ENCODE assay signal across 31 cellular contexts in the genomic region with DNA sequence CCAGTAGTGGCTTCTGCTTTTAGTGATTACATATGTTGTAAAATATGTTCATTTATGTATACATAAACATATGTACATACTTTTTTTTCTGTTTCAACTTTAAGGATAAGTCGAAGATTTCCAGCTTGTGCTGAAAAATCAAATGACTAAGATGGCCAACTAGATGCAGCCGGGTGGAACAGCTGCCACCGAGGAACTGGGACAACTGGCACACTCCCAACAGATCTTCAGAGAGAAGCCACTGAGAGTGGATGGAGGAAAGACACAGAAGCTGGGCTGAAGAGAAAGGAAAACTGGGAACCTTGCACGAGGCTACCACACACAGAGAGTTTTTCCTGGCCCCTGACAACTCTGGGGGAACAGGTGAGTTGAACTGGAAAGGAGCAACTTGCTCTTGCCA.
"Had no signal": no experiment of that assay in that cellular context is flagged by ENCODE, and none has a peak within 500 bp of the region (broad histone marks: within the 10 kb centered on the region; RNA-seq: fewer than 3 reads in every experiment).

No MANE protein-coding gene starts in this region.

- H3K9ac ChIP-seq: neural progenitor cell, parathyroid adenoma had no signal

- H3K4me1 ChIP-seq: neural progenitor cell, parathyroid adenoma, psoas muscle, right lobe of liver, sigmoid colon, spleen, thyroid gland, tibial nerve, upper lobe of left lung, vagina had no signal

- FAIRE-seq: urothelium cell line had no signal

- H3K36me3 Mint-ChIP-seq: natural killer cell; neural progenitor cell; stimulated activated memory B cell treated with anti-CD40 and anti-IgM and Interleukin-4, amounts not matched to agents 10 μg/mL and 1 μg/mL and 100 μg/mL, for 72 hours had no signal

- H3K79me2 ChIP-seq: parathyroid adenoma had no signal

- H3K27me3 Mint-ChIP-seq: progenitor cell of endocrine pancreas; stimulated activated memory B cell treated with anti-CD40 and anti-IgM and Interleukin-4, amounts not matched to agents 10 μg/mL and 1 μg/mL and 100 μg/mL, for 72 hours; stimulated activated naive CD8-positive, alpha-beta T cell treated with anti-CD3 and anti-CD28 coated beads, Interleukin-15, amount 100 ng/mL, for 72 hours had no signal

- H3K4me3 ChIP-seq: neural progenitor cell, ovary, psoas muscle, right lobe of liver, sigmoid colon, skin epidermis, smooth muscle cell, spleen, thoracic aorta, thyroid gland, tibial nerve, upper lobe of left lung, vagina had no signal

- H3K4me3 Mint-ChIP-seq: natural killer cell; nephron; neural progenitor cell; stimulated activated memory B cell treated with anti-CD40 and anti-IgM and Interleukin-4, amounts not matched to agents 10 μg/mL and 1 μg/mL and 100 μg/mL, for 72 hours; stimulated activated naive CD8-positive, alpha-beta T cell treated with anti-CD3 and anti-CD28 coated beads, Interleukin-15, amount 100 ng/mL, for 72 hours had no signal

- DNase-seq: natural killer cell; occipital lobe; ovary; psoas muscle; right lobe of liver; sigmoid colon; stimulated activated CD4-positive, alpha-beta T cell treated with anti-CD3 and anti-CD28 coated beads, Interleukin-12 subunit alpha, Interleukin-12 subunit beta, amount 100 ng/mL, for 4 hours; stimulated activated CD4-positive, alpha-beta T cell treated with anti-CD3 and anti-CD28 coated beads, Interleukin-1b, Interleukin-23, amount 100 ng/mL, for 48 hours; stimulated activated CD4-positive, alpha-beta T cell treated with anti-CD3 and anti-CD28 coated beads, Interleukin-4, amount 100 ng/mL, for 1 hour; stimulated activated CD4-positive, alpha-beta T cell treated with anti-CD3 and anti-CD28 coated beads, Interleukin-4, amount 100 ng/mL, for 4 hours; stimulated activated CD8-positive, alpha-beta memory T cell treated with anti-CD3 and anti-CD28 coated beads, Interleukin-4, amount 100 ng/mL, for 48 hours; stimulated activated naive CD4-positive, alpha-beta T cell; stimulated activated naive CD8-positive, alpha-beta T cell treated with anti-CD3 and anti-CD28 coated beads, Interleukin-15, amount 100 ng/mL, for 72 hours; stimulated activated naive CD8-positive, alpha-beta T cell treated with anti-CD3 and anti-CD28 coated beads, Interleukin-15, Interleukin-2, amounts not matched to agents 100 U/mL and 50 U/mL, for 24 hours; substantia nigra; trophoblast cell; upper lobe of left lung had no signal

- H3K27ac ChIP-seq: neural progenitor cell, ovary, parathyroid adenoma, psoas muscle, right lobe of liver, sigmoid colon, skin epidermis, spleen, thoracic aorta, thyroid gland, tibial nerve, upper lobe of left lung, vagina had no signal

- H3K27me3 ChIP-seq: neural progenitor cell, ovary, right lobe of liver, sigmoid colon, spleen, thyroid gland, tibial nerve, upper lobe of left lung, vagina had no signal

- H3K9me3 ChIP-seq: ovary, psoas muscle, right lobe of liver, sigmoid colon, spleen, thoracic aorta, thyroid gland, tibial nerve, upper lobe of left lung, vagina had no signal

- ATAC-seq: natural killer cell; psoas muscle; right cardiac atrium; right lobe of liver; stimulated activated memory B cell treated with anti-CD40 and anti-IgM and Interleukin-4, amounts not matched to agents 10 μg/mL and 1 μg/mL and 100 μg/mL, for 72 hours; stimulated activated naive CD8-positive, alpha-beta T cell treated with anti-CD3 and anti-CD28 coated beads, Interleukin-15, amount 100 ng/mL, for 72 hours; stimulated activated naive CD8-positive, alpha-beta T cell treated with anti-CD3 and anti-CD28 coated beads, Interleukin-15, Interleukin-2, amounts not matched to agents 100 U/mL and 50 U/mL, for 24 hours had no signal

- H3K27ac Mint-ChIP-seq: natural killer cell; nephron; neural progenitor cell; progenitor cell of endocrine pancreas; stimulated activated memory B cell treated with anti-CD40 and anti-IgM and Interleukin-4, amounts not matched to agents 10 μg/mL and 1 μg/mL and 100 μg/mL, for 72 hours; stimulated activated naive CD8-positive, alpha-beta T cell treated with anti-CD3 and anti-CD28 coated beads, Interleukin-15, amount 100 ng/mL, for 72 hours had no signal

- H3K4me2 ChIP-seq: smooth muscle cell had no signal

- H2AFZ ChIP-seq: neural progenitor cell, parathyroid adenoma had no signal

- H3K4me1 Mint-ChIP-seq: natural killer cell; nephron; neural progenitor cell; stimulated activated memory B cell treated with anti-CD40 and anti-IgM and Interleukin-4, amounts not matched to agents 10 μg/mL and 1 μg/mL and 100 μg/mL, for 72 hours; stimulated activated naive CD8-positive, alpha-beta T cell treated with anti-CD3 and anti-CD28 coated beads, Interleukin-15, amount 100 ng/mL, for 72 hours had no signal

- H3K9me3 Mint-ChIP-seq: nephron; stimulated activated naive CD8-positive, alpha-beta T cell treated with anti-CD3 and anti-CD28 coated beads, Interleukin-15, amount 100 ng/mL, for 72 hours had no signal

- H3K36me3 ChIP-seq: neural progenitor cell, ovary, right lobe of liver, sigmoid colon, spleen, thoracic aorta, thyroid gland, tibial nerve, upper lobe of left lung, vagina had no signal
